14 cellular contexts compared by ENCODE assay signal in the genomic region with DNA sequence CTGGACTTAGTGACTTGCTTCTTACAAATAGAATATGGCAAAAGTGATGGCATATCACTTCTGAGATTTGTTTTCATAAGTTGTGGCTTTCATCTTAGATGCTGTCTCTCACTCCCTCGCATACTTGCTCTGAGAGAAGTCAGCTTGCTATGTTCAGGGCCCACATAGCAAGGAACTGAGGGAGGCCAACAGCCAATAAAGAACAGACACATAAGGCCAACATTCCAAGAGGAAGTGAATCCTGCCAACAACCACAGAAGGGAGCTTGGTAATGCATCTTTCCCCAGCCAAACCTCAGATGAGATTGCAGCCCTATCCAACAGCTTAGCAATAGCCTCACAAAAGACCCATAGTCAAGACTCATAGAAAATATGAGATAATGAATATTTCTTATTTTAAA. TPM values are rescaled to one million over a fixed set of nuclear protein-coding genes. Genes with fewer than 3 reads are reported as not detected.
DNase-seq lines count a peak whose midpoint lies in the region; ATAC-seq and TF ChIP-seq lines count a peak whose summit lies in the region.
"Had no signal": no experiment of that assay in that cellular context is flagged by ENCODE, and none has a peak within 500 bp of the region (broad histone marks: within the 10 kb centered on the region; RNA-seq: fewer than 3 reads in every experiment).

No MANE protein-coding gene starts in this region.

- DNase-seq in AG10803 (ENCODE audit: low read depth): peak; percentile 42
- DNase-seq in NCI-H226: peak; percentile 72
- peak; percentile 55 to 77 for DNase-seq in cardiac fibroblast (ENCODE audit: low read depth in 2 of 2)
- DNase-seq in iris pigment epithelial cell (ENCODE audit: low read depth): peak; percentile 34
- no peak for DNase-seq in activated CD8-positive, alpha-beta memory T cell treated with anti-CD3 and anti-CD28 coated beads, Interleukin-2, amount 50 U/mL, for 48 hours
- no peak for DNase-seq in NCI-H1694 (lab: John Stamatoyannopoulos, UW)
- DNase-seq in stomach: no peak
- DNase-seq: CD8-positive, alpha-beta T cell; KG1; NCI-H1436; NCI-H2081; NCI-H524 had no signal

- H3K4me1 ChIP-seq in stomach: no peaks in the 10 kb centered on the region
- H3K4me1 ChIP-seq: BLaER1 had no signal

- no peak overlapping the region for H3K27ac ChIP-seq in stomach
- H3K27ac ChIP-seq: BLaER1 had no signal

- WGBS in stomach, 5 donors: 87 to 94% (median 90%) methylated on average over 1 of the region's 1 CpG

- H3K4me3 ChIP-seq in AG10803 (ENCODE audit: low read length): no peak overlapping the region
- no peak overlapping the region for H3K4me3 ChIP-seq in cardiac fibroblast (replicated peaks in 1 of 2; ENCODE audit: low read depth in 2 of 2, low read length in 2 of 2)
- H3K4me3 ChIP-seq in stomach: no peak overlapping the region
- H3K4me3 ChIP-seq: BLaER1 had no signal

- no peaks in the 10 kb centered on the region for H3K36me3 ChIP-seq in stomach
- H3K36me3 ChIP-seq: BLaER1 had no signal

- intact Hi-C loops in stomach (cut with DNase I; ENCODE audit: low total_unique reads): no loop called here

- no peak for TF ChIP-seq CTCF in AG10803 (conservative IDR thresholded peaks at IDR 0.05; ENCODE audit: low read length)
- no peak for TF ChIP-seq CTCF in cardiac fibroblast (IDR thresholded peaks at IDR 0.05; ENCODE audit: low read depth, low read length)
- no peak for TF ChIP-seq CTCF in stomach (IDR thresholded peaks at IDR 0.05)

- TF ChIP-seq POLR2A in stomach (IDR thresholded peaks at IDR 0.05): no peak

- no peak for TF ChIP-seq EP300 in stomach (IDR thresholded peaks at IDR 0.05)

- ATAC-seq in GM18502 (IDR thresholded peaks at IDR 0.05; ENCODE audit: poor library complexity, unreplicated experiment): no peak
- ATAC-seq: CD8-positive, alpha-beta T cell had no signal

- H3K9me3 ChIP-seq in stomach: no peaks in the 10 kb centered on the region

- no peaks in the 10 kb centered on the region for H3K27me3 ChIP-seq in stomach
- H3K27me3 ChIP-seq: BLaER1 had no signal

RNA-seq across cellular contexts. Expression of a gene that starts 39.2 kb away (rescaled TPM):
- total RNA-seq in stomach: 100 to 1,000 TPM in 4 of 5 donors, 10 to 100 TPM in 1; 37.2 to 233 (median 122) TPM
- 10 to 100 TPM; 10.5 to 30.5 (median 19.7) TPM for polyA plus RNA-seq in stomach

RNA-seq across cellular contexts. Expression of a gene that starts 53.6 kb away (rescaled TPM):
- total RNA-seq in stomach: 10 to 100 TPM in 1 of 5 donors, 1 to 10 TPM in 4; 1.7 to 18.0 (median 4.5) TPM
- polyA plus RNA-seq in stomach: 1 to 10 TPM; 1.4 to 3.7 (median 2.5) TPM

Comparison
In these comparisons a context has a peak if more than half of its experiments do, and no peak if none do; other contexts are left out.
1. DNase-seq: peak in AG10803 (single experiment), NCI-H226 (single experiment), cardiac fibroblast (2 of 2) and iris pigment epithelial cell (single experiment); none in activated CD8-positive, alpha-beta memory T cell treated with anti-CD3 and anti-CD28 coated beads, Interleukin-2, amount 50 U/mL, for 48 hours (single experiment), NCI-H1694 (single experiment) and stomach (single experiment).